8 cellular contexts compared by ENCODE assay signal in genomic region chr17:37650419-37651003, GRCh38.
DNase-seq lines count a peak whose midpoint lies in the region; ATAC-seq and TF ChIP-seq lines count a peak whose summit lies in the region.

No MANE protein-coding gene starts in this region.

- H3K27me3 ChIP-seq in adipocyte (replicated peaks; ENCODE audit: control insufficient read depth, insufficient read depth, low read length), result peaks cover 11% of the 10 kb centered on the region

- no peak for TF ChIP-seq EP300 in Ishikawa (IDR thresholded peaks at IDR 0.05; ENCODE audit: borderline replicate concordance)

- peaks cover 4% of the 10 kb centered on the region for H3K4me1 ChIP-seq in adipocyte (ENCODE audit: control insufficient read depth, insufficient read depth, low read length)

- H3K4me3 ChIP-seq in adipocyte (ENCODE audit: low read length), result no peak overlapping the region

- no peak for ATAC-seq in HG03025 (IDR thresholded peaks at IDR 0.05; ENCODE audit: low FRiP score, unreplicated experiment)
- ATAC-seq in GM19452 (IDR thresholded peaks at IDR 0.05; ENCODE audit: unreplicated experiment), result no peak
- ATAC-seq in HG02763 (IDR thresholded peaks at IDR 0.05; ENCODE audit: unreplicated experiment), result no peak

- no peaks in the 10 kb centered on the region for H3K36me3 ChIP-seq in adipocyte (ENCODE audit: control insufficient read depth, insufficient read depth, low read length, severe bottlenecking)

- TF ChIP-seq RAD21 in Ishikawa (IDR thresholded peaks at IDR 0.05; ENCODE audit: low read depth), result peak; percentile 75

- no peak overlapping the region for H3K9ac ChIP-seq in adipocyte (ENCODE audit: low read length)

- DNase-seq in DMS114 treated with DMSO at 0.1 percent for 48 hours (lab: John Stamatoyannopoulos, UW; ENCODE audit: unreplicated experiment) (peak; percentile 41), adipocyte (ENCODE audit: low read depth) (peak; percentile 79), kidney glomerular epithelial cell (lab: John Stamatoyannopoulos, UW) (peak; percentile 36), NCI-H2171 (lab: John Stamatoyannopoulos, UW) (no peak)

- no peaks in the 10 kb centered on the region for H3K9me3 ChIP-seq in adipocyte (ENCODE audit: control insufficient read depth, low read length)

TF ChIP-seq in Ishikawa, 13 proteins besides CTCF, POLR2A, EP300 and RAD21:
- TF ChIP-seq, protein P1, sequence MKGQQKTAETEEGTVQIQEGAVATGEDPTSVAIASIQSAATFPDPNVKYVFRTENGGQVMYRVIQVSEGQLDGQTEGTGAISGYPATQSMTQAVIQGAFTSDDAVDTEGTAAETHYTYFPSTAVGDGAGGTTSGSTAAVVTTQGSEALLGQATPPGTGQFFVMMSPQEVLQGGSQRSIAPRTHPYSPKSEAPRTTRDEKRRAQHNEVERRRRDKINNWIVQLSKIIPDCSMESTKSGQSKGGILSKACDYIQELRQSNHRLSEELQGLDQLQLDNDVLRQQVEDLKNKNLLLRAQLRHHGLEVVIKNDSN (IDR thresholded peaks at IDR 0.05), result no peak
